1 cellular context compared by ENCODE assay signal in the genomic region with DNA sequence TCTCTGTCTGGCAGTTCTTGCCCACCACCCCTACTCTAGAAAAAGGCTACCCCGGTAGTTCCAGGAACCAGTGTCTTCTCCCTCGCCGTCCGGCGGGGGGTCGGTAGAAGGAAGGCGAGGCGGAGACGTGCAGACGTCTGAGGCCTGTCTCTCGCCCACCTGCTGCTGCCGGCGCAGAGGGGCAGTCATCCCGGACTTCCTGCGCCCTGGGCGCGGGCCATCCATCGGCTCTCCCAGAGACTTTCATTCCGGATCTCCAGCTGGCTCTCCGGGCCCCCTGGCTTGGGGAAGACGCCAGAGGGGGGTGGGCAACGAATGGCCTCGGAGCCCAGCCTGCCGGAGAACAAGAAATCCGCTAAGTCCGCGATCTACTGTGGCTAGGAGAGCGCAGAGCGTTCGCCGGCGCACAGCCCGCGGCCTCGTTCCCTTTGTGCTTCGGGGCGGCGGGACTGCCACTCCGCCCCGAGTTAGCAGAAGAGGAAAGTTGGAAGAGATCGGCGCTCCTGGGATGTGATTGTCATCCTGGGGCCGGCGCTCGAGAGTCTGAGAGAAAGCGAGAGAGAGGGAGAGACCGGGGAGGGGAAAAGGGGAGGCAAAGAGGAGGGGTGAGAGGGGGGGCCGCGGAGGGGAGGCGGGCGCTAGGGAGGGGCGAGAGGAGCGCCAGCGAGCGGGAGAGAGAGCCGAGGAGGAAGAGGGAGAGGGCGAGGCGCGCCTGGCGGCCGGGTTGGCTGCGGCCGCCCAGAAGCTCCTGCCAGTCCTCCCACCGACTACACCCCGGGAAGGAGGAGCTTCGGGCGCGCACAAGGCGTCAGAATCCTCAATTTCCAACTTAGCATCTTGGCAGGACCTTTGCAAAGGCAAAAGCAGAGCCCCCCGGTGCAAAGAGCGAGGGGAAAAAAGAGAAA.
A peak's percentile ranks its signal among the peaks of the same experiment; 100 is the strongest.
TF ChIP-seq lines count a peak whose summit lies in the region.

A gene (plus strand): TSS at position 832 of the 905 bp plus-strand sequence. CDS start 334 bp downstream, outside the sequence.

TF ChIP-seq in H1, 55 proteins besides CTCF, POLR2A, EP300 and RAD21:
- TF ChIP-seq, protein P1, sequence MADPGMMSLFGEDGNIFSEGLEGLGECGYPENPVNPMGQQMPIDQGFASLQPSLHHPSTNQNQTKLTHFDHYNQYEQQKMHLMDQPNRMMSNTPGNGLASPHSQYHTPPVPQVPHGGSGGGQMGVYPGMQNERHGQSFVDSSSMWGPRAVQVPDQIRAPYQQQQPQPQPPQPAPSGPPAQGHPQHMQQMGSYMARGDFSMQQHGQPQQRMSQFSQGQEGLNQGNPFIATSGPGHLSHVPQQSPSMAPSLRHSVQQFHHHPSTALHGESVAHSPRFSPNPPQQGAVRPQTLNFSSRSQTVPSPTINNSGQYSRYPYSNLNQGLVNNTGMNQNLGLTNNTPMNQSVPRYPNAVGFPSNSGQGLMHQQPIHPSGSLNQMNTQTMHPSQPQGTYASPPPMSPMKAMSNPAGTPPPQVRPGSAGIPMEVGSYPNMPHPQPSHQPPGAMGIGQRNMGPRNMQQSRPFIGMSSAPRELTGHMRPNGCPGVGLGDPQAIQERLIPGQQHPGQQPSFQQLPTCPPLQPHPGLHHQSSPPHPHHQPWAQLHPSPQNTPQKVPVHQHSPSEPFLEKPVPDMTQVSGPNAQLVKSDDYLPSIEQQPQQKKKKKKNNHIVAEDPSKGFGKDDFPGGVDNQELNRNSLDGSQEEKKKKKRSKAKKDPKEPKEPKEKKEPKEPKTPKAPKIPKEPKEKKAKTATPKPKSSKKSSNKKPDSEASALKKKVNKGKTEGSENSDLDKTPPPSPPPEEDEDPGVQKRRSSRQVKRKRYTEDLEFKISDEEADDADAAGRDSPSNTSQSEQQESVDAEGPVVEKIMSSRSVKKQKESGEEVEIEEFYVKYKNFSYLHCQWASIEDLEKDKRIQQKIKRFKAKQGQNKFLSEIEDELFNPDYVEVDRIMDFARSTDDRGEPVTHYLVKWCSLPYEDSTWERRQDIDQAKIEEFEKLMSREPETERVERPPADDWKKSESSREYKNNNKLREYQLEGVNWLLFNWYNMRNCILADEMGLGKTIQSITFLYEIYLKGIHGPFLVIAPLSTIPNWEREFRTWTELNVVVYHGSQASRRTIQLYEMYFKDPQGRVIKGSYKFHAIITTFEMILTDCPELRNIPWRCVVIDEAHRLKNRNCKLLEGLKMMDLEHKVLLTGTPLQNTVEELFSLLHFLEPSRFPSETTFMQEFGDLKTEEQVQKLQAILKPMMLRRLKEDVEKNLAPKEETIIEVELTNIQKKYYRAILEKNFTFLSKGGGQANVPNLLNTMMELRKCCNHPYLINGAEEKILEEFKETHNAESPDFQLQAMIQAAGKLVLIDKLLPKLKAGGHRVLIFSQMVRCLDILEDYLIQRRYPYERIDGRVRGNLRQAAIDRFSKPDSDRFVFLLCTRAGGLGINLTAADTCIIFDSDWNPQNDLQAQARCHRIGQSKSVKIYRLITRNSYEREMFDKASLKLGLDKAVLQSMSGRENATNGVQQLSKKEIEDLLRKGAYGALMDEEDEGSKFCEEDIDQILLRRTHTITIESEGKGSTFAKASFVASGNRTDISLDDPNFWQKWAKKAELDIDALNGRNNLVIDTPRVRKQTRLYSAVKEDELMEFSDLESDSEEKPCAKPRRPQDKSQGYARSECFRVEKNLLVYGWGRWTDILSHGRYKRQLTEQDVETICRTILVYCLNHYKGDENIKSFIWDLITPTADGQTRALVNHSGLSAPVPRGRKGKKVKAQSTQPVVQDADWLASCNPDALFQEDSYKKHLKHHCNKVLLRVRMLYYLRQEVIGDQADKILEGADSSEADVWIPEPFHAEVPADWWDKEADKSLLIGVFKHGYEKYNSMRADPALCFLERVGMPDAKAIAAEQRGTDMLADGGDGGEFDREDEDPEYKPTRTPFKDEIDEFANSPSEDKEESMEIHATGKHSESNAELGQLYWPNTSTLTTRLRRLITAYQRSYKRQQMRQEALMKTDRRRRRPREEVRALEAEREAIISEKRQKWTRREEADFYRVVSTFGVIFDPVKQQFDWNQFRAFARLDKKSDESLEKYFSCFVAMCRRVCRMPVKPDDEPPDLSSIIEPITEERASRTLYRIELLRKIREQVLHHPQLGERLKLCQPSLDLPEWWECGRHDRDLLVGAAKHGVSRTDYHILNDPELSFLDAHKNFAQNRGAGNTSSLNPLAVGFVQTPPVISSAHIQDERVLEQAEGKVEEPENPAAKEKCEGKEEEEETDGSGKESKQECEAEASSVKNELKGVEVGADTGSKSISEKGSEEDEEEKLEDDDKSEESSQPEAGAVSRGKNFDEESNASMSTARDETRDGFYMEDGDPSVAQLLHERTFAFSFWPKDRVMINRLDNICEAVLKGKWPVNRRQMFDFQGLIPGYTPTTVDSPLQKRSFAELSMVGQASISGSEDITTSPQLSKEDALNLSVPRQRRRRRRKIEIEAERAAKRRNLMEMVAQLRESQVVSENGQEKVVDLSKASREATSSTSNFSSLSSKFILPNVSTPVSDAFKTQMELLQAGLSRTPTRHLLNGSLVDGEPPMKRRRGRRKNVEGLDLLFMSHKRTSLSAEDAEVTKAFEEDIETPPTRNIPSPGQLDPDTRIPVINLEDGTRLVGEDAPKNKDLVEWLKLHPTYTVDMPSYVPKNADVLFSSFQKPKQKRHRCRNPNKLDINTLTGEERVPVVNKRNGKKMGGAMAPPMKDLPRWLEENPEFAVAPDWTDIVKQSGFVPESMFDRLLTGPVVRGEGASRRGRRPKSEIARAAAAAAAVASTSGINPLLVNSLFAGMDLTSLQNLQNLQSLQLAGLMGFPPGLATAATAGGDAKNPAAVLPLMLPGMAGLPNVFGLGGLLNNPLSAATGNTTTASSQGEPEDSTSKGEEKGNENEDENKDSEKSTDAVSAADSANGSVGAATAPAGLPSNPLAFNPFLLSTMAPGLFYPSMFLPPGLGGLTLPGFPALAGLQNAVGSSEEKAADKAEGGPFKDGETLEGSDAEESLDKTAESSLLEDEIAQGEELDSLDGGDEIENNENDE (IDR thresholded peaks at IDR 0.05; ENCODE audit: insufficient replicate concordance, low read length), result no peak
- TF ChIP-seq SP2 (IDR thresholded peaks at IDR 0.05; ENCODE audit: low read length) (no peak), EZH2 (IDR thresholded peaks at IDR 0.05; ENCODE audit: low read depth, low read length, severe bottlenecking) (peak; percentile 9), SRF (IDR thresholded peaks at IDR 0.05; ENCODE audit: low read depth, low read length) (no peak), CTBP2 (IDR thresholded peaks at IDR 0.05; ENCODE audit: borderline replicate concordance, insufficient read depth, insufficient read length, low read length) (peak; percentile 13), TAF7 (optimal IDR thresholded peaks at IDR 0.05; ENCODE audit: borderline replicate concordance, low read depth, low read length) (peak; percentile 25), CHD1 (IDR thresholded peaks at IDR 0.05; ENCODE audit: low read depth, low read length) (no peak), PHF8 (conservative IDR thresholded peaks at IDR 0.05; ENCODE audit: low read depth, low read length) (no peak), SUZ12 (IDR thresholded peaks at IDR 0.05; ENCODE audit: low read length) (peak; percentile 0; the same call in 1 of the 2 replicates), TAF1 (IDR thresholded peaks at IDR 0.05; ENCODE audit: low read depth, low read length) (peak; percentile 19; the same call in 1 of the 2 replicates), TBP (IDR thresholded peaks at IDR 0.05; ENCODE audit: low read depth, low read length) (no peak), ZNF274 (IDR thresholded peaks at IDR 0.05; ENCODE audit: borderline replicate concordance, extremely low read depth, low read length) (no peak), BCL11A (IDR thresholded peaks at IDR 0.05; ENCODE audit: low read depth in 2 of 2, low read length in 2 of 2) (no peak), ASH2L (IDR thresholded peaks at IDR 0.05; ENCODE audit: low read length) (peak; percentile 48), KDM4A (IDR thresholded peaks at IDR 0.05; ENCODE audit: low read depth, low read length, severe bottlenecking) (peak; percentile 78), HDAC2 (IDR thresholded peaks at IDR 0.05; ENCODE audit: borderline replicate concordance in 1 of 2, low read depth in 2 of 2, low read length in 2 of 2) (peak in 1 of 2 experiments; percentile 4; a peak in 1 of 4 replicates)
- TF ChIP-seq, protein P2, sequence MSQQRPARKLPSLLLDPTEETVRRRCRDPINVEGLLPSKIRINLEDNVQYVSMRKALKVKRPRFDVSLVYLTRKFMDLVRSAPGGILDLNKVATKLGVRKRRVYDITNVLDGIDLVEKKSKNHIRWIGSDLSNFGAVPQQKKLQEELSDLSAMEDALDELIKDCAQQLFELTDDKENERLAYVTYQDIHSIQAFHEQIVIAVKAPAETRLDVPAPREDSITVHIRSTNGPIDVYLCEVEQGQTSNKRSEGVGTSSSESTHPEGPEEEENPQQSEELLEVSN (IDR thresholded peaks at IDR 0.05), result no peak; the same call in 1 of the 2 replicates
TF ChIP-seq in H1: peak in this region for 8.
